Comparison of ENCODE assay signal across 8 cellular contexts in genomic region chr6:27766405-27766804, GRCh38.
"Had no signal": no experiment of that assay in that cellular context is flagged by ENCODE, and none has a peak within 500 bp of the region (broad histone marks: within the 10 kb centered on the region; RNA-seq: fewer than 3 reads in every experiment).

No MANE protein-coding gene starts in this region.

- H3K4me3 ChIP-seq: GM23248 had no signal

- DNase-seq: GM23248, GOT3, H9, HCEC 1CT, HFFc6, KBM-7 had no signal

- H3K4me3 Mint-ChIP-seq: H9, HFFc6, IgD-negative memory B cell had no signal

- H3K27ac ChIP-seq: GM23248, HL-60 had no signal

- H3K27ac Mint-ChIP-seq: H9, HFFc6, IgD-negative memory B cell had no signal

- H3K27me3 Mint-ChIP-seq: IgD-negative memory B cell had no signal

- H3K9ac ChIP-seq: GM23248 had no signal

- H3K36me3 Mint-ChIP-seq: IgD-negative memory B cell had no signal

- H3K9me3 Mint-ChIP-seq: HFFc6, IgD-negative memory B cell had no signal
